Comparison of ENCODE assay signal across 13 cellular contexts in genomic region chr14:21244546-21244945, GRCh38. TPM values are rescaled to one million over a fixed set of nuclear protein-coding genes. Genes with fewer than 3 reads are reported as not detected.
DNase-seq lines count a peak whose midpoint lies in the region; ATAC-seq and TF ChIP-seq lines count a peak whose summit lies in the region.
"Had no signal": no experiment of that assay in that cellular context is flagged by ENCODE, and none has a peak within 500 bp of the region (broad histone marks: within the 10 kb centered on the region; RNA-seq: fewer than 3 reads in every experiment).

No MANE protein-coding gene starts in this region.

- H3K27me3 ChIP-seq in RWPE2 (ENCODE audit: insufficient read depth, poor library complexity, severe bottlenecking): no peaks in the 10 kb centered on the region
- H3K27me3 ChIP-seq: transverse colon had no signal

- ATAC-seq in RWPE2 (ENCODE audit: low read depth): peak; percentile 41; the same call in 2 of the 3 replicates
- ATAC-seq in stimulated activated effector memory CD8-positive, alpha-beta T cell treated with anti-CD3 and anti-CD28 coated beads, Interleukin-12 subunit alpha, Interleukin-12 subunit beta, amount 100 ng/mL, for 72 hours: no peak
- ATAC-seq in GM19035 (IDR thresholded peaks at IDR 0.05; ENCODE audit: unreplicated experiment): no peak
- ATAC-seq: activated CD4-positive, alpha-beta T cell treated with anti-CD3 and anti-CD28 coated beads for 36 hours had no signal

- H3K27me3 Mint-ChIP-seq in activated naive CD4-positive, alpha-beta T cell treated with anti-CD3 and anti-CD28 coated beads, Interleukin-2, amount 50 U/mL, for 24 hours: no peaks in the 10 kb centered on the region
- no peaks in the 10 kb centered on the region for H3K27me3 Mint-ChIP-seq in activated naive CD4-positive, alpha-beta T cell treated with anti-CD3 and anti-CD28 coated beads for 36 hours (ENCODE audit: low read depth)
- H3K27me3 Mint-ChIP-seq in immature natural killer cell (ENCODE audit: low read depth in 3 of 3): peaks cover 0 to 6% (median 6%) of the 10 kb centered on the region in 3 donors
- H3K27me3 Mint-ChIP-seq: activated CD4-positive, alpha-beta T cell treated with anti-CD3 and anti-CD28 coated beads for 36 hours had no signal

- no peak for TF ChIP-seq CTCF in RWPE2 (IDR thresholded peaks at IDR 0.05; ENCODE audit: poor library complexity, severe bottlenecking)

- peaks cover 73% of the 10 kb centered on the region for H3K4me1 Mint-ChIP-seq in activated naive CD4-positive, alpha-beta T cell treated with anti-CD3 and anti-CD28 coated beads, Interleukin-2, amount 50 U/mL, for 24 hours
- peaks cover 67% of the 10 kb centered on the region for H3K4me1 Mint-ChIP-seq in activated naive CD4-positive, alpha-beta T cell treated with anti-CD3 and anti-CD28 coated beads for 36 hours (ENCODE audit: low read depth)
- H3K4me1 Mint-ChIP-seq in immature natural killer cell: peaks cover 69 to 91% of the 10 kb centered on the region in 2 donors
- H3K4me1 Mint-ChIP-seq in stimulated activated effector memory CD8-positive, alpha-beta T cell treated with anti-CD3 and anti-CD28 coated beads, Interleukin-12 subunit alpha, Interleukin-12 subunit beta, amount 100 ng/mL, for 72 hours: peaks cover 61% of the 10 kb centered on the region

- peaks cover 25% of the 10 kb centered on the region for H3K36me3 Mint-ChIP-seq in activated naive CD4-positive, alpha-beta T cell treated with anti-CD3 and anti-CD28 coated beads, Interleukin-2, amount 50 U/mL, for 24 hours
- H3K36me3 Mint-ChIP-seq in activated naive CD4-positive, alpha-beta T cell treated with anti-CD3 and anti-CD28 coated beads for 36 hours (ENCODE audit: low read depth): peaks cover 62% of the 10 kb centered on the region
- H3K36me3 Mint-ChIP-seq in immature natural killer cell: peaks cover 0 to 14% (median 13%) of the 10 kb centered on the region in 3 donors
- peaks cover 100% of the 10 kb centered on the region for H3K36me3 Mint-ChIP-seq in stimulated activated effector memory CD8-positive, alpha-beta T cell treated with anti-CD3 and anti-CD28 coated beads, Interleukin-12 subunit alpha, Interleukin-12 subunit beta, amount 100 ng/mL, for 72 hours

- no peaks in the 10 kb centered on the region for H3K9me3 ChIP-seq in RWPE2 (ENCODE audit: severe bottlenecking)
- H3K9me3 ChIP-seq: transverse colon had no signal

- peaks cover 11% of the 10 kb centered on the region for H3K4me1 ChIP-seq in RWPE2 (ENCODE audit: insufficient read depth, poor library complexity, severe bottlenecking)

- H3K27ac Mint-ChIP-seq in activated naive CD4-positive, alpha-beta T cell treated with anti-CD3 and anti-CD28 coated beads, Interleukin-2, amount 50 U/mL, for 24 hours: no peak overlapping the region
- H3K27ac Mint-ChIP-seq in activated naive CD4-positive, alpha-beta T cell treated with anti-CD3 and anti-CD28 coated beads for 36 hours: no peak overlapping the region
- H3K27ac Mint-ChIP-seq in immature natural killer cell: peak overlapping the region in 5 of 6 donors; percentile 2 to 59 (median 28)
- peak overlapping the region; percentile 52 for H3K27ac Mint-ChIP-seq in stimulated activated effector memory CD8-positive, alpha-beta T cell treated with anti-CD3 and anti-CD28 coated beads, Interleukin-12 subunit alpha, Interleukin-12 subunit beta, amount 100 ng/mL, for 72 hours
- H3K27ac Mint-ChIP-seq: activated CD4-positive, alpha-beta T cell treated with anti-CD3 and anti-CD28 coated beads for 36 hours had no signal

- H3K27ac ChIP-seq in RWPE2 (ENCODE audit: poor library complexity, severe bottlenecking): no peak overlapping the region
- H3K27ac ChIP-seq: transverse colon had no signal

- H3K4me3 Mint-ChIP-seq in activated naive CD4-positive, alpha-beta T cell treated with anti-CD3 and anti-CD28 coated beads, Interleukin-2, amount 50 U/mL, for 24 hours: peak overlapping the region; percentile 7
- no peak overlapping the region for H3K4me3 Mint-ChIP-seq in activated naive CD4-positive, alpha-beta T cell treated with anti-CD3 and anti-CD28 coated beads for 36 hours
- peak overlapping the region in 1 of 5 donors; percentile 21 for H3K4me3 Mint-ChIP-seq in immature natural killer cell
- H3K4me3 Mint-ChIP-seq in stimulated activated effector memory CD8-positive, alpha-beta T cell treated with anti-CD3 and anti-CD28 coated beads, Interleukin-12 subunit alpha, Interleukin-12 subunit beta, amount 100 ng/mL, for 72 hours: no peak overlapping the region
- H3K4me3 Mint-ChIP-seq: activated CD4-positive, alpha-beta T cell treated with anti-CD3 and anti-CD28 coated beads for 36 hours had no signal

- no peaks in the 10 kb centered on the region for H3K9me3 Mint-ChIP-seq in activated naive CD4-positive, alpha-beta T cell treated with anti-CD3 and anti-CD28 coated beads, Interleukin-2, amount 50 U/mL, for 24 hours
- H3K9me3 Mint-ChIP-seq in activated naive CD4-positive, alpha-beta T cell treated with anti-CD3 and anti-CD28 coated beads for 36 hours: no peaks in the 10 kb centered on the region
- H3K9me3 Mint-ChIP-seq in immature natural killer cell: no peaks in the 10 kb centered on the region
- no peaks in the 10 kb centered on the region for H3K9me3 Mint-ChIP-seq in stimulated activated effector memory CD8-positive, alpha-beta T cell treated with anti-CD3 and anti-CD28 coated beads, Interleukin-12 subunit alpha, Interleukin-12 subunit beta, amount 100 ng/mL, for 72 hours

- intact Hi-C loops in activated naive CD4-positive, alpha-beta T cell treated with anti-CD3 and anti-CD28 coated beads for 36 hours (cut with micrococcal nuclease): no loop called here

- no peak overlapping the region for H3K4me3 ChIP-seq in RWPE2 (ENCODE audit: severe bottlenecking)
- H3K4me3 ChIP-seq: transverse colon had no signal

- H3K36me3 ChIP-seq in RWPE2 (ENCODE audit: low read depth): peaks cover 100% of the 10 kb centered on the region

- CTCF ChIA-PET in activated naive CD4-positive, alpha-beta T cell treated with anti-CD3 and anti-CD28 coated beads for 36 hours (lab: Charles Lee): interaction anchor here (1.1 kb wide), 1 partner anchor 9 kb away, joined by 3 read pairs; no protein-coding TSS in a partner anchor

- no peak for DNase-seq in activated naive CD4-positive, alpha-beta T cell treated with anti-CD3 and anti-CD28 coated beads for 36 hours
- DNase-seq in RWPE2 (ENCODE audit: low spot score): no peak
- DNase-seq in immature natural killer cell: no peak
- DNase-seq in stimulated activated effector memory CD8-positive, alpha-beta T cell treated with anti-CD3 and anti-CD28 coated beads, Interleukin-12 subunit alpha, Interleukin-12 subunit beta, amount 100 ng/mL, for 72 hours (ENCODE audit: low spot score in 2 of 2): no peak
- no peak for DNase-seq in NCI-H524 treated with DMSO at 0.1 percent for 48 hours (lab: John Stamatoyannopoulos, UW)
- no peak for DNase-seq in NK-92 treated with Interleukin-12 subunit alpha and Interleukin-12 subunit beta, amount 100 ng/mL, for 24 hours (lab: John Stamatoyannopoulos, UW)
- DNase-seq: activated CD4-positive, alpha-beta T cell treated with anti-CD3 and anti-CD28 coated beads for 36 hours; Kasumi-1; NCI-H2029 treated with DMSO at 0.1 percent for 48 hours; stimulated activated CD4-positive, alpha-beta T cell treated with anti-CD3 and anti-CD28 coated beads, Interleukin-15, amount 100 ng/mL, for 24 hours; transverse colon had no signal

RNA-seq across cellular contexts. Expression of gene HNRNPC, which starts 24.7 kb away (rescaled TPM):
- total RNA-seq in activated naive CD4-positive, alpha-beta T cell treated with anti-CD3 and anti-CD28 coated beads for 36 hours: 1,000 to 10,000 TPM; 1,252 to 1,377 TPM
- polyA plus RNA-seq in immature natural killer cell: 100 to 1,000 TPM; 622 to 879 (median 758) TPM

RNA-seq across cellular contexts. Expression of gene RPGRIP1, which starts 35.3 kb away (rescaled TPM):
- total RNA-seq in activated naive CD4-positive, alpha-beta T cell treated with anti-CD3 and anti-CD28 coated beads for 36 hours: not detected
- polyA plus RNA-seq in immature natural killer cell: 1 to 10 TPM in 1 of 3 donors, under 1 TPM in 1, not detected in 1; 0.15 to 1.9 TPM

Comparison
In these comparisons a context has a peak if more than half of its experiments do, and no peak if none do; other contexts are left out.
1. H3K27ac Mint-ChIP-seq: peak in immature natural killer cell (5 of 6) and stimulated activated effector memory CD8-positive, alpha-beta T cell treated with anti-CD3 and anti-CD28 coated beads, Interleukin-12 subunit alpha, Interleukin-12 subunit beta, amount 100 ng/mL, for 72 hours (single experiment); none in activated naive CD4-positive, alpha-beta T cell treated with anti-CD3 and anti-CD28 coated beads, Interleukin-2, amount 50 U/mL, for 24 hours (single experiment) and activated naive CD4-positive, alpha-beta T cell treated with anti-CD3 and anti-CD28 coated beads for 36 hours (single experiment).